8 cellular contexts compared by ENCODE assay signal in genomic region chr1:155689122-155689607, GRCh38. TPM values are rescaled to one million over a fixed set of nuclear protein-coding genes. Genes with fewer than 3 reads are reported as not detected.
DNase-seq lines count a peak whose midpoint lies in the region; ATAC-seq, FAIRE-seq and TF ChIP-seq lines count a peak whose summit lies in the region.
"Not testable (repeated sequence)": the region's sequence is repeated elsewhere in the genome, so short reads cannot be mapped to it uniquely, and the experiment has no call there.

No MANE protein-coding gene starts in this region.

- H3K9ac ChIP-seq in ES-I3 (ENCODE audit: low read depth, low read length) (peak overlapping the region; percentile 99), astrocyte (ENCODE audit: low read length) (peak overlapping the region; percentile 99)

- H3K36me3 Mint-ChIP-seq in IgD-negative memory B cell: peaks cover 13% of the 10 kb centered on the region
- H3K36me3 Mint-ChIP-seq in T-helper 1 cell treated with Interleukin-12 subunit alpha and Interleukin-12 subunit beta and Interleukin-4 antibody, amounts not matched to agents 30 μg/mL and 1 μg/mL, for 36 hours (ENCODE audit: low read depth): peaks cover 36% of the 10 kb centered on the region
- peaks cover 20% of the 10 kb centered on the region for H3K36me3 Mint-ChIP-seq in astrocyte (ENCODE audit: low read depth, unreplicated experiment)

- H3K4me3 Mint-ChIP-seq in IgD-negative memory B cell (peak overlapping the region; percentile 94 to 99 (median 96)), astrocyte (ENCODE audit: unreplicated experiment) (peak overlapping the region; percentile 91)
- peak overlapping the region; percentile 97 for H3K4me3 Mint-ChIP-seq in T-helper 1 cell treated with Interleukin-12 subunit alpha and Interleukin-12 subunit beta and Interleukin-4 antibody, amounts not matched to agents 30 μg/mL and 1 μg/mL, for 36 hours

- H3K27ac ChIP-seq in astrocyte (ENCODE audit: low read depth, low read length): peak overlapping the region; percentile 99
- H3K27ac ChIP-seq in esophagus (ENCODE audit: low read depth in 2 of 2, low read length in 1 of 2): peak overlapping the region; percentile 99 to 100
- peak overlapping the region; percentile 96 to 98 for H3K27ac ChIP-seq in left lung
- peak overlapping the region; percentile 89 to 94 for H3K27ac ChIP-seq in ovary
- H3K27ac ChIP-seq in tibial nerve: peak overlapping the region; percentile 88 to 98 (median 96)

- peak overlapping the region; percentile 100 for H2AFZ ChIP-seq in astrocyte (ENCODE audit: low read depth, low read length)

- H3K79me2 ChIP-seq in astrocyte (ENCODE audit: insufficient read depth, low read length): peaks cover 87% of the 10 kb centered on the region

- H3K27ac Mint-ChIP-seq in IgD-negative memory B cell (peak overlapping the region; percentile 84 to 98 (median 95)), astrocyte (ENCODE audit: unreplicated experiment) (peak overlapping the region; percentile 54)
- H3K27ac Mint-ChIP-seq in T-helper 1 cell treated with Interleukin-12 subunit alpha and Interleukin-12 subunit beta and Interleukin-4 antibody, amounts not matched to agents 30 μg/mL and 1 μg/mL, for 36 hours: peak overlapping the region; percentile 97

- H3K36me3 ChIP-seq in ES-I3 (ENCODE audit: insufficient read depth, low read length) (peaks cover 24% of the 10 kb centered on the region), astrocyte (ENCODE audit: insufficient read depth, low read length) (peaks cover 19% of the 10 kb centered on the region), left lung (peaks cover 0 to 27% of the 10 kb centered on the region in 2 donors), tibial nerve (peaks cover 0 to 23% (median 0%) of the 10 kb centered on the region in 3 donors)
- not testable (repeated sequence) for H3K36me3 ChIP-seq in esophagus (ENCODE audit: control insufficient read depth in 2 of 2, insufficient read depth in 2 of 2, low read length in 1 of 2); ovary

- H3K9me3 ChIP-seq in ES-I3 (ENCODE audit: control insufficient read depth, insufficient read depth, low read length); astrocyte (ENCODE audit: insufficient read depth, low read depth, low read length); esophagus (ENCODE audit: control insufficient read depth in 2 of 2, insufficient read depth in 1 of 2, low read depth in 1 of 2, low read length in 1 of 2); left lung; ovary; tibial nerve: not testable (repeated sequence)

- not testable (repeated sequence) for DNase-seq in astrocyte (ENCODE audit: low read depth); left lung; ovary; tibial nerve (ENCODE audit: low spot score in 2 of 2)

- H3K4me3 ChIP-seq in astrocyte (ENCODE audit: insufficient read depth, low read depth, low read length): peak overlapping the region; percentile 95
- peak overlapping the region; percentile 98 to 99 for H3K4me3 ChIP-seq in esophagus (ENCODE audit: low read depth in 1 of 2, low read length in 2 of 2)
- peak overlapping the region; percentile 68 to 78 for H3K4me3 ChIP-seq in left lung
- peak overlapping the region; percentile 76 for H3K4me3 ChIP-seq in ovary
- peak overlapping the region; percentile 74 to 99 (median 92) for H3K4me3 ChIP-seq in tibial nerve

- not testable (repeated sequence) for TF ChIP-seq POLR2A in ovary (IDR thresholded peaks at IDR 0.05); tibial nerve (IDR thresholded peaks at IDR 0.05)

- H4K20me1 ChIP-seq in astrocyte (ENCODE audit: insufficient read depth, low read length): peaks cover 56% of the 10 kb centered on the region

- intact Hi-C loops in left lung (cut with DNase I); ovary (cut with DNase I): not testable (repeated sequence)

- H3K9me3 Mint-ChIP-seq in IgD-negative memory B cell; T-helper 1 cell treated with Interleukin-12 subunit alpha and Interleukin-12 subunit beta and Interleukin-4 antibody, amounts not matched to agents 30 μg/mL and 1 μg/mL, for 36 hours; astrocyte (ENCODE audit: unreplicated experiment): not testable (repeated sequence)

- TF ChIP-seq EP300 in ovary (IDR thresholded peaks at IDR 0.05); tibial nerve (IDR thresholded peaks at IDR 0.05): not testable (repeated sequence)

- TF ChIP-seq CTCF in astrocyte (IDR thresholded peaks at IDR 0.05; ENCODE audit: insufficient read depth, low read depth, low read length); left lung (IDR thresholded peaks at IDR 0.05); ovary (IDR thresholded peaks at IDR 0.05); tibial nerve (IDR thresholded peaks at IDR 0.05): not testable (repeated sequence)

- WGBS in esophagus, 2 donors: 0% methylated on average over 24 to 25 of the region's 25 CpGs
- WGBS in ovary, 3 donors: 0% methylated on average over 18 to 25 of the region's 25 CpGs
- 0 to 1% methylated on average over 20 to 22 of the region's 25 CpGs for WGBS in tibial nerve, 2 donors

- H3K4me1 ChIP-seq in ES-I3 (ENCODE audit: insufficient read depth, low read length); astrocyte (ENCODE audit: insufficient read depth, low read length); esophagus (ENCODE audit: control insufficient read depth in 2 of 2, insufficient read depth in 2 of 2, low read length in 1 of 2); ovary (ENCODE audit: insufficient read depth): not testable (repeated sequence)
- H3K4me1 ChIP-seq in left lung: peaks cover 14 to 48% of the 10 kb centered on the region in 2 donors
- peaks cover 3 to 45% (median 18%) of the 10 kb centered on the region in 4 donors for H3K4me1 ChIP-seq in tibial nerve

- H3K27me3 Mint-ChIP-seq in IgD-negative memory B cell; T-helper 1 cell treated with Interleukin-12 subunit alpha and Interleukin-12 subunit beta and Interleukin-4 antibody, amounts not matched to agents 30 μg/mL and 1 μg/mL, for 36 hours (ENCODE audit: low read depth); astrocyte (ENCODE audit: low read depth, unreplicated experiment): not testable (repeated sequence)

- not testable (repeated sequence) for FAIRE-seq in astrocyte (lab: Jason Lieb, UNC)

- H3K4me1 Mint-ChIP-seq in IgD-negative memory B cell (peaks cover 31 to 51% (median 49%) of the 10 kb centered on the region in 3 donors), astrocyte (ENCODE audit: low read depth, unreplicated experiment) (peaks cover 24% of the 10 kb centered on the region)
- peaks cover 46% of the 10 kb centered on the region for H3K4me1 Mint-ChIP-seq in T-helper 1 cell treated with Interleukin-12 subunit alpha and Interleukin-12 subunit beta and Interleukin-4 antibody, amounts not matched to agents 30 μg/mL and 1 μg/mL, for 36 hours (ENCODE audit: low read depth)

- H3K27me3 ChIP-seq in astrocyte (ENCODE audit: insufficient read depth, low read length); esophagus (ENCODE audit: control insufficient read depth in 1 of 2, insufficient read depth in 2 of 2, low read length in 2 of 2); left lung; ovary; tibial nerve: not testable (repeated sequence)

- H3K4me2 ChIP-seq in astrocyte (ENCODE audit: low read length): peak overlapping the region; percentile 87

- peak; percentile 3 for ATAC-seq in left lung

RNA-seq across cellular contexts. Expression of gene DAP3, which starts 0.3 kb away (rescaled TPM):
- polyA plus RNA-seq in IgD-negative memory B cell (70.3 TPM), esophagus (10 to 100 TPM; 57.6 to 65.8 TPM), ovary (100 to 1,000 TPM in 1 of 2 donors, 10 to 100 TPM in 1; 43.7 to 128 TPM)
- total RNA-seq in astrocyte (101 and 108 TPM in 2 replicates), left lung (100 to 1,000 TPM in 1 of 2 donors, 10 to 100 TPM in 1; 71.7 to 102 TPM), ovary (100 to 1,000 TPM in 1 of 7 donors, 10 to 100 TPM in 6; 56.9 to 140 (median 61.4) TPM), tibial nerve (100 to 1,000 TPM; 101 to 159 (median 138) TPM)

RNA-seq across cellular contexts. Expression of gene YY1AP1, which starts 0.6 kb away (rescaled TPM):
- polyA plus RNA-seq in IgD-negative memory B cell (43.4 TPM), esophagus (10 to 100 TPM; 31.8 to 37.4 TPM), ovary (100 to 1,000 TPM in 1 of 2 donors, 10 to 100 TPM in 1; 43.4 to 101 TPM)
- total RNA-seq in astrocyte (40.0 and 42.3 TPM in 2 replicates), left lung (10 to 100 TPM; 43.7 to 65.1 TPM), ovary (100 to 1,000 TPM in 5 of 7 donors, 10 to 100 TPM in 2; 86.3 to 156 (median 106) TPM), tibial nerve (100 to 1,000 TPM; 170 to 253 (median 196) TPM)
